In genomic region chr16:5330058-5330457, GRCh38 we compare ENCODE assay signal across 34 cellular contexts.
"Had no signal": no experiment of that assay in that cellular context is flagged by ENCODE, and none has a peak within 500 bp of the region (broad histone marks: within the 10 kb centered on the region; RNA-seq: fewer than 3 reads in every experiment).

No MANE protein-coding gene starts in this region.

- ATAC-seq: activated naive CD4-positive, alpha-beta T cell treated with anti-CD3 and anti-CD28 coated beads, Interleukin-2, amount 50 U/mL, for 72 hours; activated naive CD8-positive, alpha-beta T cell treated with anti-CD3 and anti-CD28 coated beads, Interleukin-2, amount 50 U/mL, for 24 hours; activated T-cell treated with anti-CD3 and anti-CD28 coated beads, Interleukin-2, amount 50 U/mL, for 4 hours; activated T-cell treated with anti-CD3 and anti-CD28 coated beads, Interleukin-2, amount 50 U/mL, for 72 hours; activated T-helper 17 cell treated with anti-CD3 and anti-CD28 coated beads, Interleukin-2, amount 50 U/mL, for 72 hours; body of pancreas had no signal

- DNase-seq: activated effector memory CD4-positive, alpha-beta T cell treated with anti-CD3 and anti-CD28 coated beads, Interleukin-2, amount 50 U/mL, for 16 hours; activated effector memory CD4-positive, alpha-beta T cell treated with Interleukin-2 at 50 U/mL for 16 hours; activated gamma-delta T cell; activated gamma-delta T cell treated with Interleukin-2 at 50 U/mL for 16 hours; activated naive CD4-positive, alpha-beta T cell; activated naive CD4-positive, alpha-beta T cell treated with anti-CD3 and anti-CD28 coated beads for 36 hours; activated naive CD4-positive, alpha-beta T cell treated with anti-CD3 and anti-CD28 coated beads, Interleukin-2, amount 10 ng/mL, durations not matched to agents 7 days and 5 days; activated naive CD4-positive, alpha-beta T cell treated with anti-CD3 and anti-CD28 coated beads, Interleukin-2, amount 50 U/mL, for 16 hours; activated naive CD4-positive, alpha-beta T cell treated with Interleukin-2 at 50 U/mL for 16 hours; activated naive CD8-positive, alpha-beta T cell treated with anti-CD3 and anti-CD28 coated beads for 36 hours; activated naive CD8-positive, alpha-beta T cell treated with anti-CD3 and anti-CD28 coated beads, Interleukin-2, amount 10 ng/mL, durations not matched to agents 7 days and 5 days; activated naive CD8-positive, alpha-beta T cell treated with anti-CD3 and anti-CD28 coated beads, Interleukin-2, amount 50 U/mL, for 24 hours; activated T-cell treated with anti-CD3 and anti-CD28 coated beads, Interleukin-2, amount 50 U/mL, for 1 hour; activated T-cell treated with anti-CD3 and anti-CD28 coated beads, Interleukin-2, amount 50 U/mL, for 24 hours; activated T-cell treated with anti-CD3 and anti-CD28 coated beads, Interleukin-2, amount 50 U/mL, for 4 hours; activated T-cell treated with anti-CD3 and anti-CD28 coated beads, Interleukin-2, amount 50 U/mL, for 48 hours; activated T-cell treated with anti-CD3 and anti-CD28 coated beads, Interleukin-2, amount 50 U/mL, for 72 hours; adrenal gland; amniotic stem cell; amygdala; anterior cingulate cortex; aorta; body of pancreas; brain microvascular endothelial cell; caudate nucleus; central memory CD4-positive, alpha-beta T cell; cerebellar nuclear complex had no signal

- H3K4me3 ChIP-seq: adrenal gland, ascending aorta, body of pancreas, breast epithelium, cardiac muscle cell had no signal

- H3K27me3 ChIP-seq: adrenal gland, ascending aorta, body of pancreas, brain microvascular endothelial cell, breast epithelium, cardiac muscle cell had no signal

- H3K4me1 ChIP-seq: adrenal gland, ascending aorta, body of pancreas, breast epithelium had no signal

- H3K9me3 ChIP-seq: adrenal gland, ascending aorta, body of pancreas had no signal

- H3K36me3 ChIP-seq: adrenal gland, ascending aorta, brain microvascular endothelial cell, breast epithelium, cardiac muscle cell had no signal

- H3K27ac ChIP-seq: adrenal gland, ascending aorta, body of pancreas, brain microvascular endothelial cell, breast epithelium, cardiac muscle cell had no signal

- FAIRE-seq: astrocyte, bronchial epithelial cell had no signal
